In genomic region chr10:89518876-89519842, GRCh38 we compare ENCODE assay signal across 13 cellular contexts. TPM values are rescaled to one million over a fixed set of nuclear protein-coding genes. Genes with fewer than 3 reads are reported as not detected.
DNase-seq lines count a peak whose midpoint lies in the region; ATAC-seq, FAIRE-seq and TF ChIP-seq lines count a peak whose summit lies in the region.
"Had no signal": no experiment of that assay in that cellular context is flagged by ENCODE, and none has a peak within 500 bp of the region (broad histone marks: within the 10 kb centered on the region; RNA-seq: fewer than 3 reads in every experiment).

No MANE protein-coding gene starts in this region.

- in situ Hi-C loops in mammary epithelial cell (cut with MboI; ENCODE audit: low sequenced_read_pairs in 2 of 2), result no loop called here

- no peak overlapping the region for H3K9ac ChIP-seq in mammary epithelial cell (ENCODE audit: insufficient read depth, low read length)

- dilution Hi-C loops in mammary epithelial cell (cut with HindIII; ENCODE audit: low sequenced_read_pairs), result no loop called here

- CTCF ChIA-PET in MCF 10A (lab: Yijun Ruan, JAX), result interaction anchor here (0.5 kb wide), 1 partner anchor 40 kb away, joined by 3 read pairs; no protein-coding TSS in a partner anchor
- CTCF ChIA-PET in mammary epithelial cell (lab: Charles Lee; ENCODE audit: low non-redundant PET), result no interaction called here

- no peak overlapping the region for H3K4me3 Mint-ChIP-seq in MCF 10A (ENCODE audit: unreplicated experiment)
- H3K4me3 Mint-ChIP-seq: activated T-helper 1 cell treated with anti-CD3 and anti-CD28 coated beads, Interleukin-12 subunit alpha, Interleukin-12 subunit beta, Interleukin-2, Interleukin-4 antibody, amounts not matched to agents 30 ng/mL and 10 ng/mL and 1 ng/mL, durations not matched to agents 14 hours and 24 hours and 36 hours had no signal

- H3K27ac ChIP-seq in mammary epithelial cell (ENCODE audit: insufficient read depth, low read depth, low read length), result no peak overlapping the region
- peak overlapping the region; percentile 9 for H3K27ac ChIP-seq in vagina

- no peaks in the 10 kb centered on the region for H4K20me1 ChIP-seq in mammary epithelial cell (ENCODE audit: insufficient read depth, low read length)

- H3K36me3 ChIP-seq in mammary epithelial cell (ENCODE audit: insufficient read depth, low read length), result no peaks in the 10 kb centered on the region
- H3K36me3 ChIP-seq in vagina, result no peaks in the 10 kb centered on the region
- H3K36me3 ChIP-seq: esophagus squamous epithelium had no signal

- FAIRE-seq in endometrium (lab: Jason Lieb, UNC), result peak; percentile 91

- no peaks in the 10 kb centered on the region for H3K9me3 ChIP-seq in mammary epithelial cell (replicated peaks; ENCODE audit: insufficient read depth, low read length)
- H3K9me3 ChIP-seq in vagina, result no peaks in the 10 kb centered on the region
- H3K9me3 ChIP-seq: esophagus squamous epithelium had no signal

- WGBS in mammary epithelial cell (ENCODE audit: low coverage, missing lambda C conversion rate), result 93% methylated on average over 11 of the region's 12 CpGs
- WGBS in lower leg skin, 2 donors, result 63 to 73% methylated on average over 12 of the region's 12 CpGs

- no peak for TF ChIP-seq POLR2A in lower leg skin (IDR thresholded peaks at IDR 0.05)
- TF ChIP-seq POLR2A in vagina (IDR thresholded peaks at IDR 0.05), result no peak

- H3K4me1 ChIP-seq in mammary epithelial cell (ENCODE audit: insufficient read depth, low read length) (peaks cover 18% of the 10 kb centered on the region), vagina (peaks cover 28% of the 10 kb centered on the region)

- H3K27me3 Mint-ChIP-seq in MCF 10A (ENCODE audit: insufficient read depth, unreplicated experiment), result no peaks in the 10 kb centered on the region

- H3K4me3 ChIP-seq in mammary epithelial cell (replicated peaks in 1 of 3; ENCODE audit: insufficient read depth in 1 of 3, low read depth in 2 of 3, low read length in 3 of 3), result no peak overlapping the region
- no peak overlapping the region for H3K4me3 ChIP-seq in lower leg skin (ENCODE audit: low read depth, poor library complexity, severe bottlenecking)
- no peak overlapping the region for H3K4me3 ChIP-seq in vagina
- H3K4me3 ChIP-seq: esophagus squamous epithelium had no signal

- no peak overlapping the region for H3K4me2 ChIP-seq in mammary epithelial cell (ENCODE audit: insufficient read depth, low read depth, low read length)

- H3K27me3 ChIP-seq in mammary epithelial cell (ENCODE audit: insufficient read depth, low read length), result no peaks in the 10 kb centered on the region
- H3K27me3 ChIP-seq in vagina, result no peaks in the 10 kb centered on the region
- H3K27me3 ChIP-seq: esophagus squamous epithelium had no signal

- no peaks in the 10 kb centered on the region for H3K9me3 Mint-ChIP-seq in MCF 10A (ENCODE audit: unreplicated experiment)
- H3K9me3 Mint-ChIP-seq: activated T-helper 1 cell treated with anti-CD3 and anti-CD28 coated beads, Interleukin-12 subunit alpha, Interleukin-12 subunit beta, Interleukin-2, Interleukin-4 antibody, amounts not matched to agents 30 ng/mL and 10 ng/mL and 1 ng/mL, durations not matched to agents 14 hours and 24 hours and 36 hours had no signal

- no peak for TF ChIP-seq CTCF in MCF 10A (IDR thresholded peaks at IDR 0.05; ENCODE audit: unreplicated experiment)
- TF ChIP-seq CTCF in mammary epithelial cell (conservative IDR thresholded peaks at IDR 0.05 in 1 of 2, IDR thresholded peaks at IDR 0.05 in 1 of 2; ENCODE audit: extremely low read depth in 1 of 2, insufficient read depth in 1 of 2, low read depth in 1 of 2, low read length in 2 of 2), result no peak
- TF ChIP-seq CTCF in lower leg skin (IDR thresholded peaks at IDR 0.05), result no peak
- no peak for TF ChIP-seq CTCF in vagina (IDR thresholded peaks at IDR 0.05)

- ATAC-seq in HG03432 (IDR thresholded peaks at IDR 0.05; ENCODE audit: unreplicated experiment), result no peak

- POLR2A ChIA-PET in MCF 10A (lab: Yijun Ruan, JAX), result interaction anchor here (0.9 to 1.2 kb wide), 2 partner anchors 88 to 1725 kb away, joined by 3 read pairs; no protein-coding TSS in a partner anchor

- DNase-seq in MCF 10A (ENCODE audit: unreplicated experiment) (peak; percentile 22), mammary epithelial cell (no peak), lower leg skin (ENCODE audit: low spot score in 2 of 2) (peak; percentile 69 to 88), vagina (ENCODE audit: extremely low spot score in 2 of 2) (no peak), kidney tubule cell (ENCODE audit: low spot score) (no peak), COLO668 (lab: John Stamatoyannopoulos, UW; ENCODE audit: unreplicated experiment) (no peak)
- DNase-seq: 8988T; central memory CD4-positive, alpha-beta T cell; esophagus squamous epithelium; NCI-H82 had no signal

- no peak overlapping the region for H3K27ac Mint-ChIP-seq in MCF 10A (ENCODE audit: low read depth, unreplicated experiment)
- H3K27ac Mint-ChIP-seq: activated T-helper 1 cell treated with anti-CD3 and anti-CD28 coated beads, Interleukin-12 subunit alpha, Interleukin-12 subunit beta, Interleukin-2, Interleukin-4 antibody, amounts not matched to agents 30 ng/mL and 10 ng/mL and 1 ng/mL, durations not matched to agents 14 hours and 24 hours and 36 hours had no signal

- H3K79me2 ChIP-seq in mammary epithelial cell (ENCODE audit: insufficient read depth, low read length), result no peaks in the 10 kb centered on the region

- BruUV-seq in MCF 10A (replicated peaks; lab: Mats Ljungman, UMichigan) (no TSS peak), mammary epithelial cell (replicated peaks; lab: Mats Ljungman, UMichigan) (no TSS peak)

- H3K36me3 Mint-ChIP-seq in MCF 10A (ENCODE audit: insufficient read depth, unreplicated experiment), result no peaks in the 10 kb centered on the region

- no peak overlapping the region for H2AFZ ChIP-seq in mammary epithelial cell (ENCODE audit: low read depth, low read length)

- H3K4me1 Mint-ChIP-seq in MCF 10A (ENCODE audit: insufficient read depth, unreplicated experiment), result peaks cover 14% of the 10 kb centered on the region

- intact Hi-C loops in MCF 10A (cut with micrococcal nuclease) (no loop called here), mammary epithelial cell (cut with micrococcal nuclease) (no loop called here), lower leg skin (cut with DNase I; ENCODE audit: low total_unique reads) (no loop called here), vagina (cut with DNase I) (no loop called here)

RNA-seq across cellular contexts. Expression of gene SLC16A12, which starts 16.2 kb away (rescaled TPM):
- total RNA-seq in MCF 10A (2022) (0.09 and 0.10 TPM in 2 replicates), mammary epithelial cell (under 1 TPM; under 0.01 to 0.07 TPM), lower leg skin (1 to 10 TPM in 2 of 4 donors, under 1 TPM in 2; 0.13 to 1.5 (median 0.90) TPM), vagina (3.7 TPM)
- 0.07 TPM for polyA plus RNA-seq in mammary epithelial cell
- polyA minus RNA-seq in mammary epithelial cell, result not detected
- total RNA-seq: activated T-helper 1 cell treated with anti-CD3 and anti-CD28 coated beads, Interleukin-12 subunit alpha, Interleukin-12 subunit beta, Interleukin-2, Interleukin-4 antibody, amounts not matched to agents 30 ng/mL and 10 ng/mL and 1 ng/mL, durations not matched to agents 14 hours and 24 hours and 36 hours had no signal

Comparison
In these comparisons a context has a peak if more than half of its experiments do, and no peak if none do; other contexts are left out.
1. DNase-seq: peak in MCF 10A (single experiment) and lower leg skin (2 of 2); none in mammary epithelial cell (single experiment), vagina (0 of 2), kidney tubule cell (single experiment) and COLO668 (single experiment).